Comparison of ENCODE assay signal across 5 cellular contexts in genomic region chr9:33567776-33568175, GRCh38. TPM values are rescaled to one million over a fixed set of nuclear protein-coding genes. Genes with fewer than 3 reads are reported as not detected.
"Had no signal": no experiment of that assay in that cellular context is flagged by ENCODE, and none has a peak within 500 bp of the region (broad histone marks: within the 10 kb centered on the region; RNA-seq: fewer than 3 reads in every experiment).

No MANE protein-coding gene starts in this region.

RNA-seq across cellular contexts. Expression of gene ANKRD18B, which starts 43.7 kb away (rescaled TPM):
- total RNA-seq: esophagus muscularis mucosa, fibroblast of villous mesenchyme, frontal cortex, mesenteric fat pad had no signal
- polyA plus RNA-seq: immature natural killer cell had no signal
